ENCODE assay signal across 22 cellular contexts in the genomic region with DNA sequence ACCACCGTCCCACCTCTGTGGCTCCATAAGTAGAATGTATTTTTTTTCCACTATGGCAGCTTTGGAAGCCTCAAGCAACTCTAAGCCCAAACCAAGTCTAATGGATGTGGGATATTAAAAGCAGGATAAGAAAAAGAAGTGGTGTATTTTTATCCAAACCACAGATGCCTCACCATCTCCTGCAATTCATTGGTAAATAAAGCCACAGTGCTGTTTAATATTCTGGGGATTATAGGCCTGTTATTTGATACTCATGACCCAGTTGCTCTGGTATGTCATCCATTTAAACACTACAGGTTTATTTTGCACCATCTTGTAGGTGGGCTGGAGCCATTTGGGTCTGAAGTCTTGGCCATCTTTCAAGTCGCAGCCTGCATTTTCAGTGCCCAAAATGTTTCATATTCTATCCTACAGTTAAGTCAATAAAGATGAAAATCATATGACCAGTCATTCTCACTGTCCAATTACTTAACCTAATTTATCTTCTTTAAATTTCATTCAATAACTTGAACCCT.
"Had no signal": no experiment of that assay in that cellular context is flagged by ENCODE, and none has a peak within 500 bp of the region (broad histone marks: within the 10 kb centered on the region; RNA-seq: fewer than 3 reads in every experiment).

No MANE protein-coding gene starts in this region.

- H3K4me1 Mint-ChIP-seq: activated naive CD4-positive, alpha-beta T cell treated with anti-CD3 and anti-CD28 coated beads, Interleukin-2, amount 10 ng/mL, durations not matched to agents 7 days and 5 days; memory B cell; stimulated activated memory B cell treated with anti-CD40 and anti-IgM and Interleukin-4, amounts not matched to agents 10 μg/mL and 1 μg/mL and 100 μg/mL, for 72 hours had no signal

- H3K27me3 ChIP-seq: heart left ventricle, pancreas, stomach, transverse colon had no signal

- H3K27me3 Mint-ChIP-seq: activated CD4-positive, alpha-beta memory T cell treated with anti-CD3 and anti-CD28 coated beads for 36 hours; activated naive CD4-positive, alpha-beta T cell treated with anti-CD3 and anti-CD28 coated beads, Interleukin-2, amount 10 ng/mL, durations not matched to agents 7 days and 5 days; dendritic cell treated with granulocyte-macrophage colony-stimulating factor and Interleukin-4, amounts not matched to agents 40 ng/mL and 50 ng/mL, for 4 days; stimulated activated memory B cell treated with anti-CD40 and anti-IgM and Interleukin-4, amounts not matched to agents 10 μg/mL and 1 μg/mL and 100 μg/mL, for 72 hours had no signal

- H3K27ac Mint-ChIP-seq: activated CD4-positive, alpha-beta memory T cell treated with anti-CD3 and anti-CD28 coated beads for 36 hours; activated naive CD4-positive, alpha-beta T cell treated with anti-CD3 and anti-CD28 coated beads, Interleukin-2, amount 10 ng/mL, durations not matched to agents 7 days and 5 days; activated T-cell treated with anti-CD3 and anti-CD28 coated beads, Interleukin-2, amount 50 U/mL, for 72 hours; brain; dendritic cell treated with granulocyte-macrophage colony-stimulating factor and Interleukin-4, amounts not matched to agents 40 ng/mL and 50 ng/mL, for 4 days; memory B cell; nephron progenitor cell; stimulated activated memory B cell treated with anti-CD40 and anti-IgM and Interleukin-4, amounts not matched to agents 10 μg/mL and 1 μg/mL and 100 μg/mL, for 72 hours had no signal

- H3K9me3 ChIP-seq: heart left ventricle, pancreas, psoas muscle, transverse colon had no signal

- H3K4me3 Mint-ChIP-seq: activated CD4-positive, alpha-beta memory T cell treated with anti-CD3 and anti-CD28 coated beads for 36 hours; activated naive CD4-positive, alpha-beta T cell treated with anti-CD3 and anti-CD28 coated beads, Interleukin-2, amount 10 ng/mL, durations not matched to agents 7 days and 5 days; activated T-cell treated with anti-CD3 and anti-CD28 coated beads, Interleukin-2, amount 50 U/mL, for 72 hours; brain; dendritic cell treated with granulocyte-macrophage colony-stimulating factor and Interleukin-4, amounts not matched to agents 40 ng/mL and 50 ng/mL, for 4 days; memory B cell; nephron progenitor cell; stimulated activated memory B cell treated with anti-CD40 and anti-IgM and Interleukin-4, amounts not matched to agents 10 μg/mL and 1 μg/mL and 100 μg/mL, for 72 hours had no signal

- H3K4me3 ChIP-seq: heart left ventricle, pancreas, psoas muscle, stomach, transverse colon had no signal

- H3K36me3 Mint-ChIP-seq: activated CD4-positive, alpha-beta memory T cell treated with anti-CD3 and anti-CD28 coated beads for 36 hours; activated naive CD4-positive, alpha-beta T cell treated with anti-CD3 and anti-CD28 coated beads, Interleukin-2, amount 10 ng/mL, durations not matched to agents 7 days and 5 days; brain; memory B cell; stimulated activated memory B cell treated with anti-CD40 and anti-IgM and Interleukin-4, amounts not matched to agents 10 μg/mL and 1 μg/mL and 100 μg/mL, for 72 hours had no signal

- H3K9me3 Mint-ChIP-seq: activated CD4-positive, alpha-beta memory T cell treated with anti-CD3 and anti-CD28 coated beads for 36 hours; brain; memory B cell; nephron progenitor cell had no signal

- DNase-seq: activated CD4-positive, alpha-beta memory T cell treated with anti-CD3 and anti-CD28 coated beads for 36 hours; activated CD4-positive, alpha-beta T cell treated with anti-CD3 and anti-CD28 coated beads for 48 hours; activated effector memory CD4-positive, alpha-beta T cell treated with Interleukin-2 at 50 U/mL for 16 hours; activated naive CD4-positive, alpha-beta T cell treated with anti-CD3 and anti-CD28 coated beads, Interleukin-2, amount 10 ng/mL, durations not matched to agents 7 days and 5 days; activated T-cell treated with anti-CD3 and anti-CD28 coated beads, Interleukin-2, amount 50 U/mL, for 72 hours; amygdala; caudate nucleus; effector CD4-positive, alpha-beta T cell; heart left ventricle; islet precursor cell; left cardiac atrium; nephron progenitor cell; pancreas; psoas muscle; right cardiac atrium; stimulated activated CD4-positive, alpha-beta T cell treated with anti-CD3 and anti-CD28 coated beads, Interleukin-1b, Interleukin-23, amount 100 ng/mL, for 48 hours; stomach; transverse colon had no signal

- H3K36me3 ChIP-seq: heart left ventricle, pancreas, stomach, transverse colon had no signal

- H3K4me1 ChIP-seq: heart left ventricle, pancreas, psoas muscle, stomach, transverse colon had no signal
